Comparison of ENCODE assay signal across 8 cellular contexts in the genomic region with DNA sequence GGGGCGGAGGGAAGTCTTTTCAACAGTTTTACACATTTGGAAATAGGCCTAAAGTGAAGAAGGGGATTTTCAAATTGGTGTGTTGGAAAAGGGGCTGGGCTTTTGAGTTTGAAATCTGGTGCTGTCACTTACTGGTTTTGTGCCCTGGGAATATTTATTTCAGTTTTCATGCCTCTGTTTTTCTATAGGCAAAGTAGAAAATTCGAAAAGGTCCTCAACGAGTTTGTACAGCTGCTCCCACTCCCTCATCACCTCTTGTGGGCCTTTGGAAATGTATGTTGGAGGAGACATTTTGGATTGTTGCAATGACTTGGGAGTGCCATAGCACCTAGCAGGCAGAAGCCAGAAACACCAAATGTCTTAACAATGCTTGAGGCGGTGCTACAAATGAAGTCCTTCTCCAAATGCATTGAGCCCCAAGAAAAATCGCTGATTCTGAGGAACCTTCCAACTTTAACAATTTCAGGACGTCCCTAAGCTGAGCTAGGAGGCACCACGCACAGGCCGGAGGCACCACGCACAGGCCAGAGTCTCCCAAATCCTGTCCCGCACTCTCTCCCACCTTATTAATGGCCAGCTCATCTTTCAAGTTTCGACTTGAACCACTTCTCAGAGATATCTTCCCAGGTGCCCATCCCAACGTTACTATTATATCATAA. TPM values are rescaled to one million over a fixed set of nuclear protein-coding genes. Genes with fewer than 3 reads are reported as not detected.
DNase-seq lines count a peak whose midpoint lies in the region; ATAC-seq and TF ChIP-seq lines count a peak whose summit lies in the region.

No MANE protein-coding gene starts in this region.

- DNase-seq in GM12865 (ENCODE audit: low read depth): no peak
- DNase-seq in foreskin keratinocyte: no peak
- DNase-seq in retinal pigment epithelial cell (ENCODE audit: low read depth): no peak
- DNase-seq in NK-92 treated with Interleukin-12 subunit alpha and Interleukin-12 subunit beta, amount 100 ng/mL, for 24 hours (lab: John Stamatoyannopoulos, UW): no peak
- no peak for DNase-seq in NCI-H524 treated with DMSO at 0.1 percent for 48 hours (lab: John Stamatoyannopoulos, UW)
- no peak for DNase-seq in NCI-H1436 (lab: John Stamatoyannopoulos, UW)

- ATAC-seq in foreskin keratinocyte (peak; percentile 40), HG03460 (IDR thresholded peaks at IDR 0.05; ENCODE audit: unreplicated experiment) (no peak)

- H3K27me3 ChIP-seq in SU-DHL-6 (ENCODE audit: low read length) (no peaks in the 10 kb centered on the region), foreskin keratinocyte (no peaks in the 10 kb centered on the region)

- H3K9me3 ChIP-seq in SU-DHL-6 (ENCODE audit: insufficient read depth, low read length): no peaks in the 10 kb centered on the region

- peaks cover 8% of the 10 kb centered on the region for H3K4me1 ChIP-seq in foreskin keratinocyte

- peaks cover 19% of the 10 kb centered on the region; the same call in 1 of the 2 replicates for H3K36me3 ChIP-seq in SU-DHL-6 (ENCODE audit: low read length)

- H3K9ac ChIP-seq in SU-DHL-6 (ENCODE audit: low read length): peak overlapping the region; percentile 93

- no peaks in the 10 kb centered on the region for H3K9me2 ChIP-seq in SU-DHL-6 (replicated peaks; ENCODE audit: insufficient read depth, low read length)

- peak overlapping the region; percentile 79 for H2AFZ ChIP-seq in SU-DHL-6 (ENCODE audit: low read depth, low read length, severe bottlenecking)

- H3K4me3 ChIP-seq in GM12865 (ENCODE audit: low read depth, low read length): peak overlapping the region; percentile 100
- peak overlapping the region; percentile 81 for H3K4me3 ChIP-seq in SU-DHL-6 (ENCODE audit: insufficient read depth, low read length, poor library complexity, severe bottlenecking)
- H3K4me3 ChIP-seq in retinal pigment epithelial cell (ENCODE audit: low read length): peak overlapping the region; percentile 92

- no peaks in the 10 kb centered on the region for H3F3A ChIP-seq in SU-DHL-6 (ENCODE audit: insufficient read depth)

- H3K27ac ChIP-seq in SU-DHL-6 (ENCODE audit: low read depth, low read length): peak overlapping the region; percentile 21; the same call in 1 of the 2 replicates
- H3K27ac ChIP-seq in foreskin keratinocyte: peak overlapping the region; percentile 94

- peak overlapping the region; percentile 65 for H3K4me2 ChIP-seq in SU-DHL-6 (ENCODE audit: low read depth, low read length, poor library complexity, severe bottlenecking)

- TF ChIP-seq CTCF in GM12865 (IDR thresholded peaks at IDR 0.05; ENCODE audit: insufficient read depth, low read depth, low read length, missing control alignments) (no peak), SU-DHL-6 (IDR thresholded peaks at IDR 0.05; ENCODE audit: insufficient read depth, low read length, poor library complexity, severe bottlenecking) (no peak), foreskin keratinocyte (conservative IDR thresholded peaks at IDR 0.05) (no peak), retinal pigment epithelial cell (conservative IDR thresholded peaks at IDR 0.05; ENCODE audit: low read depth, low read length) (no peak)

- no peaks in the 10 kb centered on the region for H4K20me1 ChIP-seq in SU-DHL-6 (ENCODE audit: low read depth, low read length)

- peaks cover 38% of the 10 kb centered on the region for H3K79me2 ChIP-seq in SU-DHL-6 (ENCODE audit: insufficient read depth, low read length)

RNA-seq across cellular contexts. Expression of gene POLR2M, which starts 0.6 kb away (rescaled TPM):
- 43.4 and 55.6 TPM in 2 replicates for total RNA-seq in foreskin keratinocyte
- polyA plus RNA-seq in foreskin keratinocyte: 13.2 and 14.0 TPM in 2 replicates
